Comparison of ENCODE assay signal across 8 cellular contexts in the genomic region with DNA sequence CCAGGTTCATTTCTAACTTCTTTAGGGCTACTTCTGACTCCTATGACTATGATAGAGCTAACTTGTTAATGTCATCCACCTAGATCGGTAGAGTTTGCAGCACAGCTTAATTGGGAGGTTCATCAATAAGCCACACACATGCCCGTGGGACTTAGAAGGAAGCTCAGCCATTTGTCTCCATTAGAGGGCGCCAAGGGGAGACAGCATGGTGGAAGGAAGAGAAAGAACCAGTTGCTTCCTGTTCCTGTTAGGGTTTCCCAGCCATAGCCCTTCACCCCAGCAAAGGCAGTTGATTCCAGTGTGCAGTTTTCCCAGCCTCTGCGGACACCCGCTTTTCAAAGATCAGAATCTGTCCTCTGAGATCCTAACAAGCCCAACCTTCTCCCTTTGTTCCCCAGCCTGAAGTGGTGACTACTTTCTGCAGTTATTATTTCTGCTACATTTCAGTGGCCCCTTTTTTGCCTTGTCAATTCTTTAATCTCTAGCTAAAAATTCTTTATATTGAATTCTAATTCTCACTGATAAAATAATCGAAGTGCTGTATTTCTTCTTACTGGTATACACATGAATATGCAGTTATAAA. TPM values are rescaled to one million over a fixed set of nuclear protein-coding genes. Genes with fewer than 3 reads are reported as not detected.
DNase-seq lines count a peak whose midpoint lies in the region; ATAC-seq and TF ChIP-seq lines count a peak whose summit lies in the region.

No MANE protein-coding gene starts in this region.

- H3K9me3 ChIP-seq in OCI-LY1 (ENCODE audit: low read length) (no peaks in the 10 kb centered on the region), esophagus squamous epithelium (no peaks in the 10 kb centered on the region), vagina (no peaks in the 10 kb centered on the region)

- no peaks in the 10 kb centered on the region for H3K9me2 ChIP-seq in OCI-LY1 (ENCODE audit: low read depth, low read length)

- H3K4me2 ChIP-seq in OCI-LY1 (ENCODE audit: low read length): no peak overlapping the region

- H3K27ac ChIP-seq in OCI-LY1 (ENCODE audit: low read depth, low read length, poor library complexity, severe bottlenecking) (no peak overlapping the region), esophagus squamous epithelium (no peak overlapping the region), vagina (peak overlapping the region; percentile 11)

- H3K4me3 ChIP-seq in OCI-LY1 (ENCODE audit: low read depth, low read length, poor library complexity, severe bottlenecking) (no peak overlapping the region), esophagus squamous epithelium (no peak overlapping the region), vagina (no peak overlapping the region)

- DNase-seq in CD14-positive monocyte (ENCODE audit: low spot score) (no peak), HT1080 (ENCODE audit: low read depth) (peak; percentile 75), esophagus squamous epithelium (lab: John Stamatoyannopoulos, UW) (no peak), nephron progenitor cell (peak; percentile 53), vagina (ENCODE audit: extremely low spot score in 2 of 2) (no peak)
- peak; percentile 17 for DNase-seq in activated CD8-positive, alpha-beta memory T cell treated with anti-CD3 and anti-CD28 coated beads, Interleukin-2, amount 50 U/mL, for 24 hours (ENCODE audit: extremely low read depth)

- H3K27ac Mint-ChIP-seq in CD14-positive monocyte (peak overlapping the region in 1 of 7 donors; percentile 18), nephron progenitor cell (no peak overlapping the region)

- H3K9me3 Mint-ChIP-seq in CD14-positive monocyte (peaks cover 0 to 6% (median 0%) of the 10 kb centered on the region in 7 donors), nephron progenitor cell (no peaks in the 10 kb centered on the region)

- no peaks in the 10 kb centered on the region for H3K79me2 ChIP-seq in OCI-LY1 (ENCODE audit: insufficient read depth, low read length)

- H3K4me3 Mint-ChIP-seq in CD14-positive monocyte (no peak overlapping the region), nephron progenitor cell (no peak overlapping the region)

- ATAC-seq in GM19452 (IDR thresholded peaks at IDR 0.05; ENCODE audit: unreplicated experiment): peak; percentile 85

- H3K4me1 ChIP-seq in OCI-LY1 (ENCODE audit: insufficient read depth, low read length, severe bottlenecking) (peaks cover 8% of the 10 kb centered on the region), esophagus squamous epithelium (peaks cover 0 to 30% (median 8%) of the 10 kb centered on the region in 3 donors), vagina (peaks cover 15% of the 10 kb centered on the region)

- TF ChIP-seq POLR2A in esophagus squamous epithelium (IDR thresholded peaks at IDR 0.05) (no peak), vagina (IDR thresholded peaks at IDR 0.05) (no peak)

- TF ChIP-seq CTCF in CD14-positive monocyte (IDR thresholded peaks at IDR 0.05) (peak; percentile 68), OCI-LY1 (IDR thresholded peaks at IDR 0.05; ENCODE audit: low read length) (peak; percentile 73), esophagus squamous epithelium (IDR thresholded peaks at IDR 0.05) (peak in 5 of 6 experiments; percentile 43 to 76 (median 52)), nephron progenitor cell (IDR thresholded peaks at IDR 0.05) (peak; percentile 53), vagina (IDR thresholded peaks at IDR 0.05) (peak in 2 of 3 experiments; percentile 19 to 23)

- H3K9ac ChIP-seq in OCI-LY1 (ENCODE audit: low read length): no peak overlapping the region

- H3K27me3 Mint-ChIP-seq in CD14-positive monocyte (ENCODE audit: low read depth in 3 of 3) (peaks cover 0 to 3% (median 2%) of the 10 kb centered on the region in 3 donors), nephron progenitor cell (ENCODE audit: low read depth, poor library complexity) (no peaks in the 10 kb centered on the region)

- WGBS in esophagus squamous epithelium, 2 donors: 50 to 58% methylated on average over 6 of the region's 6 CpGs

- H3F3A ChIP-seq in OCI-LY1 (ENCODE audit: insufficient read depth, low read length): no peaks in the 10 kb centered on the region

- H3K36me3 Mint-ChIP-seq in CD14-positive monocyte (no peaks in the 10 kb centered on the region), nephron progenitor cell (ENCODE audit: low read depth) (no peaks in the 10 kb centered on the region)

- H3K27me3 ChIP-seq in OCI-LY1 (ENCODE audit: insufficient read depth, low read length) (no peaks in the 10 kb centered on the region), esophagus squamous epithelium (no peaks in the 10 kb centered on the region), vagina (no peaks in the 10 kb centered on the region)

- intact Hi-C loops in CD14-positive monocyte (cut with micrococcal nuclease) (loop anchor here in 1 of 2 donors (10.0 kb wide), 1 partner anchor 719 kb away; no protein-coding TSS in a partner anchor), esophagus squamous epithelium (cut with DNase I) (loop anchor here (10.0 kb wide), 1 partner anchor 329 kb away; no protein-coding TSS in a partner anchor), vagina (cut with DNase I) (no loop called here)

- H3K36me3 ChIP-seq in OCI-LY1 (ENCODE audit: insufficient read depth, low read length) (no peaks in the 10 kb centered on the region), esophagus squamous epithelium (no peaks in the 10 kb centered on the region), vagina (no peaks in the 10 kb centered on the region)

- H3K4me1 Mint-ChIP-seq in CD14-positive monocyte (peaks cover 2% of the 10 kb centered on the region), nephron progenitor cell (peaks cover 20% of the 10 kb centered on the region)

- no peaks in the 10 kb centered on the region for H4K20me1 ChIP-seq in OCI-LY1 (ENCODE audit: insufficient read depth, low read length)

- H2AFZ ChIP-seq in OCI-LY1 (ENCODE audit: low read length): peak overlapping the region; percentile 53

RNA-seq across cellular contexts. Expression of a gene that starts 30.3 kb away (rescaled TPM):
- 10 to 100 TPM in 1 of 2 donors, 1 to 10 TPM in 1; 7.6 to 13.3 TPM for polyA plus RNA-seq in CD14-positive monocyte
- 48.2 and 49.4 TPM in 2 replicates for total RNA-seq in HT1080 (2014; rRNA removed; shearing (Covaris generic))
- 21.3 and 29.0 TPM in 2 replicates for polyA plus RNA-seq in HT1080 (2015; cell fraction: cytosol; rRNA removed)
- polyA plus RNA-seq in HT1080 (2015; cell fraction: nucleus; rRNA removed): 21.2 and 22.6 TPM in 2 replicates
- total RNA-seq in esophagus squamous epithelium (10 to 100 TPM; 10.4 to 27.4 (median 22.0) TPM), vagina (16.0 TPM)

RNA-seq across cellular contexts. Expression of a gene that starts 30.4 kb away (rescaled TPM):
- 1 to 10 TPM; 1.5 to 1.6 TPM for polyA plus RNA-seq in CD14-positive monocyte
- 4.6 and 5.3 TPM in 2 replicates for total RNA-seq in HT1080 (2014; rRNA removed; shearing (Covaris generic))
- polyA plus RNA-seq in HT1080 (2015; cell fraction: cytosol; rRNA removed): 3.9 and 4.1 TPM in 2 replicates
- polyA plus RNA-seq in HT1080 (2015; cell fraction: nucleus; rRNA removed): 8.7 and 10.4 TPM in 2 replicates
- total RNA-seq in esophagus squamous epithelium: 1 to 10 TPM; 3.0 to 8.8 (median 5.8) TPM
- total RNA-seq in vagina: 5.2 TPM

Comparison
In these comparisons a context has a peak if more than half of its experiments do, and no peak if none do; other contexts are left out.
1. DNase-seq: peak in HT1080 (single experiment), activated CD8-positive, alpha-beta memory T cell treated with anti-CD3 and anti-CD28 coated beads, Interleukin-2, amount 50 U/mL, for 24 hours (single experiment) and nephron progenitor cell (single experiment); none in CD14-positive monocyte (single experiment), esophagus squamous epithelium (single experiment) and vagina (0 of 2).
2. CTCF ChIP-seq: peak in every context shown above with its lines; median percentile 73 in OCI-LY1; 68 in CD14-positive monocyte; 53 in nephron progenitor cell; 52 in esophagus squamous epithelium; 21 in vagina.